Comparison of ENCODE assay signal across 9 cellular contexts in genomic region chr19:51422053-51422448, GRCh38. TPM values are rescaled to one million over a fixed set of nuclear protein-coding genes. Genes with fewer than 3 reads are reported as not detected.
DNase-seq lines count a peak whose midpoint lies in the region; ATAC-seq, FAIRE-seq and TF ChIP-seq lines count a peak whose summit lies in the region.
"Had no signal": no experiment of that assay in that cellular context is flagged by ENCODE, and none has a peak within 500 bp of the region (broad histone marks: within the 10 kb centered on the region; RNA-seq: fewer than 3 reads in every experiment).

No MANE protein-coding gene starts in this region.

- H3K9me3 ChIP-seq in BLaER1 (no peaks in the 10 kb centered on the region), HCT116 (ENCODE audit: control insufficient read depth in 1 of 2, insufficient read depth in 1 of 2, low read depth in 1 of 2, low read length in 2 of 2) (no peaks in the 10 kb centered on the region), testis (no peaks in the 10 kb centered on the region)

- H3K4me2 ChIP-seq in BLaER1 (peak overlapping the region; percentile 75), HCT116 (ENCODE audit: low read length) (no peak overlapping the region)

- H3K27me3 ChIP-seq in BLaER1 = no peaks in the 10 kb centered on the region
- peaks cover 16% of the 10 kb centered on the region; the same call in 1 of the 2 replicates for H3K27me3 ChIP-seq in HCT116 (ENCODE audit: insufficient read depth, low read length)
- no peaks in the 10 kb centered on the region for H3K27me3 ChIP-seq in testis

- BruUV-seq in HCT116 (replicated peaks; lab: Mats Ljungman, UMichigan) = no TSS peak

- no peak for FAIRE-seq in frontal cortex (lab: Jason Lieb, UNC)

- RAD21 ChIA-PET in HCT116 (lab: Charles Lee; ENCODE audit: low non-redundant PET in 1 of 2, low total read pairs in 2 of 2, uncharacterized antibody in 2 of 2, unreplicated experiment in 2 of 2) = interaction anchor here in 1 of 2 experiments (1.1 kb wide), 1 partner anchor 235 kb away, joined by 3 read pairs; no protein-coding TSS in a partner anchor

- H3K36me3 ChIP-seq in BLaER1 (no peaks in the 10 kb centered on the region), HCT116 (ENCODE audit: control insufficient read depth in 1 of 2, insufficient read depth in 2 of 2, low read length in 2 of 2) (no peaks in the 10 kb centered on the region), testis (ENCODE audit: low read depth, missing control alignments) (no peaks in the 10 kb centered on the region)

- no peaks in the 10 kb centered on the region for H3K9me2 ChIP-seq in HCT116 (ENCODE audit: insufficient read depth)

- WGBS in testis, 2 donors = 8 to 9% methylated on average over 15 to 19 of the region's 19 CpGs

- no peak overlapping the region for H3K4me3 ChIP-seq in BLaER1
- H3K4me3 ChIP-seq in HCT116 (replicated peaks in 1 of 2; ENCODE audit: low read depth in 1 of 2, low read length in 2 of 2) = no peak overlapping the region
- H3K4me3 ChIP-seq in testis = peak overlapping the region in 1 of 2 donors; percentile 36

- POLR2A ChIA-PET in HCT116 (lab: Charles Lee) = no interaction called here

- peak; percentile 56 for DNase-seq in HCT116 (ENCODE audit: low read depth, low spot score)
- peak; percentile 73 for DNase-seq in RPMI7951 (ENCODE audit: low read depth)
- peak; percentile 68 for DNase-seq in activated effector memory CD4-positive, alpha-beta T cell treated with Interleukin-2 at 50 U/mL for 16 hours
- peak; percentile 55 to 83 for DNase-seq in frontal cortex (ENCODE audit: low spot score in 2 of 2)
- DNase-seq in omental fat pad (ENCODE audit: low spot score) = peak; percentile 92
- peak; percentile 94 for DNase-seq in testis
- no peak for DNase-seq in NCI-H2107 (lab: John Stamatoyannopoulos, UW)

- H2AFZ ChIP-seq in HCT116 (ENCODE audit: low read depth, low read length, poor library complexity, severe bottlenecking) = no peak overlapping the region

- intact Hi-C loops in HCT116 (cut with micrococcal nuclease) (loop anchor here (5.0 kb wide), 2 partner anchors 130 to 235 kb away; no protein-coding TSS in a partner anchor), testis (cut with DNase I; ENCODE audit: low total_unique reads) (no loop called here)

- TF ChIP-seq POLR2A in HCT116 (IDR thresholded peaks at IDR 0.05; ENCODE audit: borderline replicate concordance, extremely low read depth, insufficient read depth, insufficient read length) (no peak), testis (IDR thresholded peaks at IDR 0.05) (no peak)

- H3K79me2 ChIP-seq in HCT116 (ENCODE audit: insufficient read depth, low read length) = no peaks in the 10 kb centered on the region

- CTCF ChIA-PET in HCT116 (lab: Charles Lee) = interaction anchor here (0.7 to 2.7 kb wide), 11 partner anchors 11 to 239 kb away, joined by 3 to 22 read pairs (median 4); no protein-coding TSS in a partner anchor

- H3K27ac ChIP-seq in BLaER1 = no peak overlapping the region
- H3K27ac ChIP-seq in HCT116 (ENCODE audit: low read depth, low read length) = no peak overlapping the region
- no peak overlapping the region for H3K27ac ChIP-seq in testis

- H3K4me1 ChIP-seq in BLaER1 = peaks cover 38% of the 10 kb centered on the region
- no peaks in the 10 kb centered on the region; a peak in 1 of 4 replicates for H3K4me1 ChIP-seq in HCT116 (ENCODE audit: control insufficient read depth in 1 of 2, insufficient read depth in 2 of 2, low read length in 2 of 2)
- no peaks in the 10 kb centered on the region for H3K4me1 ChIP-seq in testis

- TF ChIP-seq RAD21 in HCT116 (IDR thresholded peaks at IDR 0.05; ENCODE audit: low read depth) = peak; percentile 81

- TF ChIP-seq CTCF in HCT116 (IDR thresholded peaks at IDR 0.05 in 2 of 3, conservative IDR thresholded peaks at IDR 0.05 in 1 of 3; ENCODE audit: borderline replicate concordance in 1 of 3, insufficient read depth in 1 of 3, low read depth in 2 of 3, low read length in 2 of 3) = peak; percentile 82 to 100 (median 97)
- TF ChIP-seq CTCF in omental fat pad (IDR thresholded peaks at IDR 0.05) = peak in 1 of 3 donors; percentile 83
- peak; percentile 93 to 99 (median 95) for TF ChIP-seq CTCF in testis (IDR thresholded peaks at IDR 0.05)

- ATAC-seq in HCT116 (peak; percentile 96), omental fat pad (ENCODE audit: low FRiP score) (peak; percentile 73)

- H4K20me1 ChIP-seq in BLaER1 (no peaks in the 10 kb centered on the region; the same call in 1 of the 2 replicates), HCT116 (ENCODE audit: insufficient read depth) (no peaks in the 10 kb centered on the region)

- H3K9ac ChIP-seq in BLaER1 = no peak overlapping the region
- no peak overlapping the region for H3K9ac ChIP-seq in HCT116 (ENCODE audit: low read length)

TF ChIP-seq in HCT116, 20 proteins besides CTCF, POLR2A, EP300 and RAD21:
- 0 out of 2 replicates have a peak, but pooled peaks have one; percentile 25 for TF ChIP-seq POLR2AphosphoS5 (IDR thresholded peaks at IDR 0.05; ENCODE audit: low read depth, low read length)
- TF ChIP-seq REST (IDR thresholded peaks at IDR 0.05; ENCODE audit: low read depth) = peak; percentile 99
- 0 out of 2 replicates have a peak, but pooled peaks have one; percentile 65 for TF ChIP-seq CBX3 (IDR thresholded peaks at IDR 0.05; ENCODE audit: low read depth)
- peak; percentile 42; the same call in 1 of the 2 replicates for TF ChIP-seq MAX (IDR thresholded peaks at IDR 0.05)
- peak; percentile 44; the same call in 1 of the 2 replicates for TF ChIP-seq SIN3A (IDR thresholded peaks at IDR 0.05; ENCODE audit: low read depth)
- peak; percentile 61 for TF ChIP-seq TCF7L2 (IDR thresholded peaks at IDR 0.05; ENCODE audit: borderline replicate concordance, extremely low read depth, insufficient read depth, insufficient read length)
- peak; percentile 45 for TF ChIP-seq YY1 (IDR thresholded peaks at IDR 0.05; ENCODE audit: extremely low read depth, insufficient replicate concordance, low read depth, low read length)
- TF ChIP-seq FOSL1 (IDR thresholded peaks at IDR 0.05; ENCODE audit: low read depth) = no peak
- TF ChIP-seq EZH2phosphoT487 (IDR thresholded peaks at IDR 0.05; ENCODE audit: borderline replicate concordance) = no peak

RNA-seq across cellular contexts. Expression of gene SIGLEC10, which starts 4.6 kb away (rescaled TPM):
- total RNA-seq in HCT116 (2021; ENCODE audit: unreplicated experiment) (not detected), frontal cortex (1.2 TPM), omental fat pad (1 to 10 TPM; 1.1 to 3.9 (median 2.8) TPM), testis (1 to 10 TPM in 1 of 2 donors, under 1 TPM in 1; 0.87 to 2.2 TPM)
- 0.13 and 0.21 TPM in 2 replicates for polyA plus RNA-seq in HCT116 (2012)
- not detected in 2 replicates for total RNA-seq in RPMI7951 (2014; rRNA removed; shearing (Covaris generic))
- 2.3 TPM for polyA plus RNA-seq in testis (ENCODE audit: insufficient read depth, low read depth, low replicate concordance)

RNA-seq across cellular contexts. Expression of gene C19orf84, which starts 31.7 kb away (rescaled TPM):
- total RNA-seq in HCT116 (2021; ENCODE audit: unreplicated experiment) (not detected), frontal cortex (not detected), omental fat pad (not detected), testis (10 to 100 TPM; 23.1 to 31.2 TPM)
- not detected in 2 replicates for polyA plus RNA-seq in HCT116 (2012)
- total RNA-seq in RPMI7951 (2014; rRNA removed; shearing (Covaris generic)) = not detected in 2 replicates
- 38.8 TPM for polyA plus RNA-seq in testis (ENCODE audit: insufficient read depth, low read depth, low replicate concordance)
- polyA plus RNA-seq: IgD-negative memory B cell had no signal

RNA-seq across cellular contexts. Expression of gene LIM2, which starts 34.3 kb away (rescaled TPM):
- not detected for total RNA-seq in HCT116 (2021; ENCODE audit: unreplicated experiment)
- polyA plus RNA-seq in HCT116 (2012) = not detected in 2 replicates
- total RNA-seq in RPMI7951 (2014; rRNA removed; shearing (Covaris generic)) = not detected in 2 replicates
- not detected for total RNA-seq in frontal cortex
- not detected for total RNA-seq in omental fat pad
- total RNA-seq in testis = under 1 TPM in 1 of 2 donors, not detected in 1; 0.31 TPM
- polyA plus RNA-seq in testis (ENCODE audit: insufficient read depth, low read depth, low replicate concordance) = 0.91 TPM

RNA-seq across cellular contexts. Expression of gene SIGLEC8, which starts 36.2 kb away (rescaled TPM):
- not detected for total RNA-seq in HCT116 (2021; ENCODE audit: unreplicated experiment)
- polyA plus RNA-seq in HCT116 (2012) = not detected in 2 replicates
- not detected in 2 replicates for total RNA-seq in RPMI7951 (2014; rRNA removed; shearing (Covaris generic))
- 0.82 TPM for total RNA-seq in frontal cortex
- 1 to 10 TPM in 1 of 4 donors, under 1 TPM in 1, not detected in 2; 0.46 to 1.4 TPM for total RNA-seq in omental fat pad
- 1 to 10 TPM in 1 of 2 donors, under 1 TPM in 1; 0.31 to 3.1 TPM for total RNA-seq in testis
- 0.61 TPM for polyA plus RNA-seq in testis (ENCODE audit: insufficient read depth, low read depth, low replicate concordance)
- polyA plus RNA-seq: IgD-negative memory B cell had no signal

RNA-seq across cellular contexts. Expression of gene NKG7, which starts 49.6 kb away (rescaled TPM):
- not detected for total RNA-seq in HCT116 (2021; ENCODE audit: unreplicated experiment)
- 0.10 TPM in 1 of 2 replicates, not detected in the other for polyA plus RNA-seq in HCT116 (2012)
- total RNA-seq in RPMI7951 (2014; rRNA removed; shearing (Covaris generic)) = not detected in 2 replicates
- not detected for total RNA-seq in frontal cortex
- total RNA-seq in omental fat pad = 1 to 10 TPM in 2 of 4 donors, under 1 TPM in 1, not detected in 1; 0.56 to 4.0 (median 2.6) TPM
- total RNA-seq in testis = under 1 TPM in 1 of 2 donors, not detected in 1; 0.63 TPM
- polyA plus RNA-seq in testis (ENCODE audit: insufficient read depth, low read depth, low replicate concordance) = 8.7 TPM

Comparison
In these comparisons a context has a peak if more than half of its experiments do, and no peak if none do; other contexts are left out.
1. RNA of gene C19orf84, which starts 31.7 kb away (total RNA-seq): 23.1 to 31.2 TPM in testis; not detected in omental fat pad, not detected in HCT116 (single experiment), not detected in RPMI7951 and not detected in frontal cortex (single experiment); every median in the first group is over 10 times any median in the second.